In genomic region chr4:158768577-158769174, GRCh38 we compare ENCODE assay signal across 1 cellular context.
A peak's percentile ranks its signal among the peaks of the same experiment; 100 is the strongest.
TF ChIP-seq lines count a peak whose summit lies in the region.

Gene FNIP2, plus strand, starts transcription at chr4:158769026. Its CDS starts 187 bp downstream, at chr4:158769213.

TF ChIP-seq in HepG2, 621 proteins besides CTCF, POLR2A, EP300 and RAD21 (continued from another document and continues in another):
- TF ChIP-seq, protein P1, sequence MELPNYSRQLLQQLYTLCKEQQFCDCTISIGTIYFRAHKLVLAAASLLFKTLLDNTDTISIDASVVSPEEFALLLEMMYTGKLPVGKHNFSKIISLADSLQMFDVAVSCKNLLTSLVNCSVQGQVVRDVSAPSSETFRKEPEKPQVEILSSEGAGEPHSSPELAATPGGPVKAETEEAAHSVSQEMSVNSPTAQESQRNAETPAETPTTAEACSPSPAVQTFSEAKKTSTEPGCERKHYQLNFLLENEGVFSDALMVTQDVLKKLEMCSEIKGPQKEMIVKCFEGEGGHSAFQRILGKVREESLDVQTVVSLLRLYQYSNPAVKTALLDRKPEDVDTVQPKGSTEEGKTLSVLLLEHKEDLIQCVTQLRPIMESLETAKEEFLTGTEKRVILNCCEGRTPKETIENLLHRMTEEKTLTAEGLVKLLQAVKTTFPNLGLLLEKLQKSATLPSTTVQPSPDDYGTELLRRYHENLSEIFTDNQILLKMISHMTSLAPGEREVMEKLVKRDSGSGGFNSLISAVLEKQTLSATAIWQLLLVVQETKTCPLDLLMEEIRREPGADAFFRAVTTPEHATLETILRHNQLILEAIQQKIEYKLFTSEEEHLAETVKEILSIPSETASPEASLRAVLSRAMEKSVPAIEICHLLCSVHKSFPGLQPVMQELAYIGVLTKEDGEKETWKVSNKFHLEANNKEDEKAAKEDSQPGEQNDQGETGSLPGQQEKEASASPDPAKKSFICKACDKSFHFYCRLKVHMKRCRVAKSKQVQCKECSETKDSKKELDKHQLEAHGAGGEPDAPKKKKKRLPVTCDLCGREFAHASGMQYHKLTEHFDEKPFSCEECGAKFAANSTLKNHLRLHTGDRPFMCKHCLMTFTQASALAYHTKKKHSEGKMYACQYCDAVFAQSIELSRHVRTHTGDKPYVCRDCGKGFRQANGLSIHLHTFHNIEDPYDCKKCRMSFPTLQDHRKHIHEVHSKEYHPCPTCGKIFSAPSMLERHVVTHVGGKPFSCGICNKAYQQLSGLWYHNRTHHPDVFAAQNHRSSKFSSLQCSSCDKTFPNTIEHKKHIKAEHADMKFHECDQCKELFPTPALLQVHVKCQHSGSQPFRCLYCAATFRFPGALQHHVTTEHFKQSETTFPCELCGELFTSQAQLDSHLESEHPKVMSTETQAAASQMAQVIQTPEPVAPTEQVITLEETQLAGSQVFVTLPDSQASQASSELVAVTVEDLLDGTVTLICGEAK (IDR thresholded peaks at IDR 0.05), result no peak
- TF ChIP-seq, protein P1 (CRISPR knock-in tag; IDR thresholded peaks at IDR 0.05), result peak; percentile 67
- TF ChIP-seq, protein P2, sequence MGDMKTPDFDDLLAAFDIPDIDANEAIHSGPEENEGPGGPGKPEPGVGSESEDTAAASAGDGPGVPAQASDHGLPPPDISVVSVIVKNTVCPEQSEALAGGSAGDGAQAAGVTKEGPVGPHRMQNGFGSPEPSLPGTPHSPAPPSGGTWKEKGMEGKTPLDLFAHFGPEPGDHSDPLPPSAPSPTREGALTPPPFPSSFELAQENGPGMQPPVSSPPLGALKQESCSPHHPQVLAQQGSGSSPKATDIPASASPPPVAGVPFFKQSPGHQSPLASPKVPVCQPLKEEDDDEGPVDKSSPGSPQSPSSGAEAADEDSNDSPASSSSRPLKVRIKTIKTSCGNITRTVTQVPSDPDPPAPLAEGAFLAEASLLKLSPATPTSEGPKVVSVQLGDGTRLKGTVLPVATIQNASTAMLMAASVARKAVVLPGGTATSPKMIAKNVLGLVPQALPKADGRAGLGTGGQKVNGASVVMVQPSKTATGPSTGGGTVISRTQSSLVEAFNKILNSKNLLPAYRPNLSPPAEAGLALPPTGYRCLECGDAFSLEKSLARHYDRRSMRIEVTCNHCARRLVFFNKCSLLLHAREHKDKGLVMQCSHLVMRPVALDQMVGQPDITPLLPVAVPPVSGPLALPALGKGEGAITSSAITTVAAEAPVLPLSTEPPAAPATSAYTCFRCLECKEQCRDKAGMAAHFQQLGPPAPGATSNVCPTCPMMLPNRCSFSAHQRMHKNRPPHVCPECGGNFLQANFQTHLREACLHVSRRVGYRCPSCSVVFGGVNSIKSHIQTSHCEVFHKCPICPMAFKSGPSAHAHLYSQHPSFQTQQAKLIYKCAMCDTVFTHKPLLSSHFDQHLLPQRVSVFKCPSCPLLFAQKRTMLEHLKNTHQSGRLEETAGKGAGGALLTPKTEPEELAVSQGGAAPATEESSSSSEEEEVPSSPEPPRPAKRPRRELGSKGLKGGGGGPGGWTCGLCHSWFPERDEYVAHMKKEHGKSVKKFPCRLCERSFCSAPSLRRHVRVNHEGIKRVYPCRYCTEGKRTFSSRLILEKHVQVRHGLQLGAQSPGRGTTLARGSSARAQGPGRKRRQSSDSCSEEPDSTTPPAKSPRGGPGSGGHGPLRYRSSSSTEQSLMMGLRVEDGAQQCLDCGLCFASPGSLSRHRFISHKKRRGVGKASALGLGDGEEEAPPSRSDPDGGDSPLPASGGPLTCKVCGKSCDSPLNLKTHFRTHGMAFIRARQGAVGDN (CRISPR knock-in tag; IDR thresholded peaks at IDR 0.05), result peak; percentile 90
- TF ChIP-seq ZNF607 (CRISPR knock-in tag; IDR thresholded peaks at IDR 0.05; ENCODE audit: borderline replicate concordance) (peak; percentile 67), FOXA3 (CRISPR knock-in tag; IDR thresholded peaks at IDR 0.05) (peak; percentile 38), ZNF616 (CRISPR knock-in tag; IDR thresholded peaks at IDR 0.05; ENCODE audit: low read depth) (0 out of 2 replicates have a peak, but pooled peaks have one; percentile 43), FOXC1 (CRISPR knock-in tag; IDR thresholded peaks at IDR 0.05; ENCODE audit: borderline replicate concordance) (peak; percentile 51; the same call in 1 of the 2 replicates), PHF20 (CRISPR knock-in tag; IDR thresholded peaks at IDR 0.05) (peak; percentile 43; the same call in 1 of the 2 replicates), ZNF12 (CRISPR knock-in tag; IDR thresholded peaks at IDR 0.05) (no peak), ARID5B (CRISPR knock-in tag; IDR thresholded peaks at IDR 0.05) (peak; percentile 65), ELF3 (CRISPR knock-in tag; IDR thresholded peaks at IDR 0.05) (peak; percentile 40; the same call in 1 of the 2 replicates), IRF2 (CRISPR knock-in tag; IDR thresholded peaks at IDR 0.05) (peak; percentile 59; the same call in 1 of the 2 replicates), ZNF772 (CRISPR knock-in tag; IDR thresholded peaks at IDR 0.05) (peak; percentile 69), ZNF605 (CRISPR knock-in tag; IDR thresholded peaks at IDR 0.05) (no peak), PATZ1 (CRISPR knock-in tag; IDR thresholded peaks at IDR 0.05) (peak; percentile 73), TEAD3 (CRISPR knock-in tag; optimal IDR thresholded peaks at IDR 0.05; ENCODE audit: borderline replicate concordance) (peak; percentile 44), MED1 (CRISPR knock-in tag; IDR thresholded peaks at IDR 0.05) (peak; percentile 39; the same call in 1 of the 2 replicates), ZNF780A (CRISPR knock-in tag; IDR thresholded peaks at IDR 0.05) (no peak), BORCS8-MEF2B (CRISPR knock-in tag; IDR thresholded peaks at IDR 0.05) (peak; percentile 66), DNMT1 (CRISPR knock-in tag; IDR thresholded peaks at IDR 0.05) (0 out of 2 replicates have a peak, but pooled peaks have one; percentile 63), MYNN (CRISPR knock-in tag; IDR thresholded peaks at IDR 0.05; ENCODE audit: low read depth) (no peak), ZSCAN21 (CRISPR knock-in tag; IDR thresholded peaks at IDR 0.05; ENCODE audit: borderline replicate concordance) (peak; percentile 85; the same call in 1 of the 2 replicates), ZMYM4 (CRISPR knock-in tag; IDR thresholded peaks at IDR 0.05) (peak; percentile 50; the same call in 1 of the 2 replicates), NFATC3 (CRISPR knock-in tag; IDR thresholded peaks at IDR 0.05) (no peak), ZSCAN22 (CRISPR knock-in tag; IDR thresholded peaks at IDR 0.05) (no peak), GATA4 (IDR thresholded peaks at IDR 0.05; ENCODE audit: borderline replicate concordance, low read depth) (0 out of 2 replicates have a peak, but pooled peaks have one; percentile 24), MIXL1 (CRISPR knock-in tag; IDR thresholded peaks at IDR 0.05) (0 out of 2 replicates have a peak, but pooled peaks have one; percentile 36), MEIS2 (CRISPR knock-in tag; IDR thresholded peaks at IDR 0.05) (peak; percentile 53; the same call in 1 of the 2 replicates), CBX2 (IDR thresholded peaks at IDR 0.05; ENCODE audit: low read depth, low read length) (no peak), CBX2 (CRISPR knock-in tag; IDR thresholded peaks at IDR 0.05; ENCODE audit: low read depth) (0 out of 2 replicates have a peak, but pooled peaks have one; percentile 48), BRD4 (CRISPR knock-in tag; IDR thresholded peaks at IDR 0.05) (peak; percentile 69; the same call in 1 of the 2 replicates), MAZ (IDR thresholded peaks at IDR 0.05; ENCODE audit: borderline replicate concordance, low read depth, low read length) (no peak), MAZ (CRISPR knock-in tag; IDR thresholded peaks at IDR 0.05; ENCODE audit: low read depth) (peak; percentile 85), SIX4 (CRISPR knock-in tag; IDR thresholded peaks at IDR 0.05) (no peak), HNRNPLL (IDR thresholded peaks at IDR 0.05; ENCODE audit: low read depth, low read length, poor library complexity, severe bottlenecking) (peak; percentile 65), TARDBP (CRISPR knock-in tag; IDR thresholded peaks at IDR 0.05) (0 out of 2 replicates have a peak, but pooled peaks have one; percentile 16), YEATS4 (CRISPR knock-in tag; IDR thresholded peaks at IDR 0.05; ENCODE audit: borderline replicate concordance) (peak; percentile 93), NFKBIZ (CRISPR knock-in tag; IDR thresholded peaks at IDR 0.05) (0 out of 2 replicates have a peak, but pooled peaks have one; percentile 23), ZNF747 (CRISPR knock-in tag; IDR thresholded peaks at IDR 0.05; ENCODE audit: borderline replicate concordance) (peak; percentile 37; the same call in 1 of the 2 replicates), RARA (CRISPR knock-in tag; IDR thresholded peaks at IDR 0.05) (peak; percentile 32; the same call in 1 of the 2 replicates), ZMAT3 (CRISPR knock-in tag; conservative IDR thresholded peaks at IDR 0.05) (peak; percentile 79), MED8 (CRISPR knock-in tag; IDR thresholded peaks at IDR 0.05; ENCODE audit: insufficient replicate concordance) (peak; percentile 6)
- TF ChIP-seq, protein P3, sequence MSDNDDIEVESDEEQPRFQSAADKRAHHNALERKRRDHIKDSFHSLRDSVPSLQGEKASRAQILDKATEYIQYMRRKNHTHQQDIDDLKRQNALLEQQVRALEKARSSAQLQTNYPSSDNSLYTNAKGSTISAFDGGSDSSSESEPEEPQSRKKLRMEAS (IDR thresholded peaks at IDR 0.05), result peak; percentile 96
